In the genomic region with DNA sequence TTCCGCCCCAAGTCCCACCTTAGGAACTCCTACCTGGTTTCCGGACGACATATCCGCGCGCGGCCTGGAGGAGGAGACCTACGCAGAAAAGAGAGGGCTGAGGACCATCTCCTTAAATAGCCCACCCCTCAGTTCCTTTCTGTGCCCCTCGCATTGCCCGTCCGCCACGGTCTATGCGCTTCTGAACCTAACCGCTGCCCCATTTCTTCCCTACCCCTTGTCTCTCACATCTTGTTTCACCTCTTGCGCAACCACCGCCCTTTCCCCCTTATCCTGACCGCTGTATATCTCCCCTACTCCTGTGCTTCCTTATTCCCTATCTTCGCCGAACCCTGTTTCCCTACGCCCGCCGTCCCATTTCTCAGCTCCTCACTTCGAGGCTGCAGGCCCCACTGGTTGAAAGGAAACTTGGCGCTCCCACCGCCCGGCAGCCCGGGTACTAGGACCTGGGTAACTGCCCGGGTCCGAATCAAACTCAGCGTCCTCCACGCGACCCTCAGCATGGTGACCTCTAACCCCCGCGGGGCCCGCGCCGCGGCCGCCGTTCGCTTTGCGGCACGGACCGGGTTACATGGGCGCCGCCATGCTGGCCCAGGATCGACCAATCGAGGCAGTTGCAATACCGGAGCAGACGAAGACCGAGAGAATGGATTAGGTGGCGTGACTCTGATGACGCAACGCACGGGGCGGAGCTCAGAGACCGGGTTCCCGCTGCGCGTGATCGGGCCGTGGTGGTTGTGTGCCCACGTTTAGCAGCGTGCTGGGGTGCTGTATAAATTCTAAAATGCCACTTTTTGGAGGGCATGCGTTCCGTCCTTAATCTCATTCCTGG, we compare ENCODE assay signal across 8 cellular contexts.
DNase-seq lines count a peak whose midpoint lies in the region; FAIRE-seq and TF ChIP-seq lines count a peak whose summit lies in the region.

MRPS15 (minus strand) TSS at position 612 of the 832 bp plus-strand sequence; CDS start at position 503, 109 bp downstream.

- no peaks in the 10 kb centered on the region for H3K9me2 ChIP-seq in Loucy (replicated peaks; ENCODE audit: low read depth, low read length)

- peak within 1 kb of the TSS; percentile 74 for H3K4me2 ChIP-seq in Loucy (ENCODE audit: low read depth, low read length, poor library complexity, severe bottlenecking)

- H3F3A ChIP-seq in Loucy (ENCODE audit: low read depth), result no peaks in the 10 kb centered on the region

- H3K36me3 ChIP-seq in Loucy (ENCODE audit: insufficient read depth, low read length), result no peaks in the 10 kb centered on the region

- no peak for TF ChIP-seq CTCF in Loucy (conservative IDR thresholded peaks at IDR 0.05; ENCODE audit: low read length)
- TF ChIP-seq CTCF in fibroblast of pulmonary artery (IDR thresholded peaks at IDR 0.05; ENCODE audit: low read length, missing control alignments), result no peak
- TF ChIP-seq CTCF in nephron (IDR thresholded peaks at IDR 0.05; ENCODE audit: unreplicated experiment in 3 of 3), result no peak

- peak within 1 kb of the TSS; percentile 96 to 100 (median 99) for H3K27ac Mint-ChIP-seq in nephron
- H3K27ac Mint-ChIP-seq in stimulated activated naive CD8-positive, alpha-beta T cell treated with anti-CD3 and anti-CD28 coated beads, Interleukin-15, Interleukin-2, amounts not matched to agents 100 ng/mL and 50 ng/mL, for 24 hours, result peak within 1 kb of the TSS; percentile 99

- H3K27me3 ChIP-seq in Loucy (ENCODE audit: insufficient read depth, low read length, poor library complexity, severe bottlenecking), result no peaks in the 10 kb centered on the region

- peak within 1 kb of the TSS; percentile 89 for H2AFZ ChIP-seq in Loucy (ENCODE audit: low read length)

- H3K4me3 Mint-ChIP-seq in nephron, result peak within 1 kb of the TSS; percentile 95 to 100 (median 98)
- H3K4me3 Mint-ChIP-seq in stimulated activated naive CD8-positive, alpha-beta T cell treated with anti-CD3 and anti-CD28 coated beads, Interleukin-15, Interleukin-2, amounts not matched to agents 100 ng/mL and 50 ng/mL, for 24 hours, result peak within 1 kb of the TSS; percentile 99

- H3K4me1 ChIP-seq in Loucy (ENCODE audit: insufficient read depth, low read length, poor library complexity, severe bottlenecking), result peaks cover 23% of the 10 kb centered on the region

- no peaks in the 10 kb centered on the region for H3K9me3 ChIP-seq in Loucy (ENCODE audit: insufficient read depth, low read depth, low read length)

- H3K27me3 Mint-ChIP-seq in nephron (ENCODE audit: low read depth), result no peaks in the 10 kb centered on the region
- H3K27me3 Mint-ChIP-seq in stimulated activated naive CD8-positive, alpha-beta T cell treated with anti-CD3 and anti-CD28 coated beads, Interleukin-15, Interleukin-2, amounts not matched to agents 100 ng/mL and 50 ng/mL, for 24 hours, result no peaks in the 10 kb centered on the region

- no peaks in the 10 kb centered on the region for H4K20me1 ChIP-seq in Loucy (ENCODE audit: insufficient read depth, low read length, poor library complexity, severe bottlenecking)

- H3K4me3 ChIP-seq in Loucy (ENCODE audit: low read length, poor library complexity, severe bottlenecking), result peak within 1 kb of the TSS; percentile 93
- H3K4me3 ChIP-seq in fibroblast of pulmonary artery (replicated peaks; ENCODE audit: low read depth, low read length), result peak within 1 kb of the TSS; percentile 83

- H3K9ac ChIP-seq in Loucy (ENCODE audit: low read depth, low read length, poor library complexity, severe bottlenecking), result peak within 1 kb of the TSS; percentile 81

- H3K79me2 ChIP-seq in Loucy (ENCODE audit: insufficient read depth, low read length), result peaks cover 10% of the 10 kb centered on the region

- DNase-seq in EL (peak; percentile 94), H54 (ENCODE audit: insufficient read length, low spot score) (peak; percentile 75), fibroblast of pulmonary artery (ENCODE audit: low read depth) (peak; percentile 97)
- DNase-seq in activated effector memory CD4-positive, alpha-beta T cell treated with Interleukin-2 at 50 U/mL for 16 hours, result peak; percentile 90

- peaks cover 26% of the 10 kb centered on the region for H3K4me1 Mint-ChIP-seq in nephron
- peaks cover 42% of the 10 kb centered on the region for H3K4me1 Mint-ChIP-seq in stimulated activated naive CD8-positive, alpha-beta T cell treated with anti-CD3 and anti-CD28 coated beads, Interleukin-15, Interleukin-2, amounts not matched to agents 100 ng/mL and 50 ng/mL, for 24 hours (ENCODE audit: low read depth)

- no peaks in the 10 kb centered on the region for H3K9me3 Mint-ChIP-seq in nephron
- H3K9me3 Mint-ChIP-seq in stimulated activated naive CD8-positive, alpha-beta T cell treated with anti-CD3 and anti-CD28 coated beads, Interleukin-15, Interleukin-2, amounts not matched to agents 100 ng/mL and 50 ng/mL, for 24 hours, result no peaks in the 10 kb centered on the region

- TF ChIP-seq POLR2A in H54 (IDR thresholded peaks at IDR 0.05; ENCODE audit: low read depth, low read length) (peak; percentile 84), Raji (IDR thresholded peaks at IDR 0.05; ENCODE audit: insufficient read depth, low read depth, low read length) (peak; percentile 99)

- H3K36me3 Mint-ChIP-seq in nephron (ENCODE audit: low read depth), result peaks cover 17% of the 10 kb centered on the region
- peaks cover 35% of the 10 kb centered on the region for H3K36me3 Mint-ChIP-seq in stimulated activated naive CD8-positive, alpha-beta T cell treated with anti-CD3 and anti-CD28 coated beads, Interleukin-15, Interleukin-2, amounts not matched to agents 100 ng/mL and 50 ng/mL, for 24 hours (ENCODE audit: low read depth)

- FAIRE-seq in H54 (lab: Jason Lieb, UNC), result peak; percentile 61

Comparison
In these comparisons a context has a peak if more than half of its experiments do, and no peak if none do; other contexts are left out.
1. Peak in every context shown above with its lines: DNase-seq and H3K4me3 ChIP-seq.